Comparison of ENCODE assay signal across 1 cellular context in genomic region chr2:208369091-208369490, GRCh38.
TF ChIP-seq lines count a peak whose summit lies in the region.

No MANE protein-coding gene starts in this region.

TF ChIP-seq in liver, 16 proteins besides CTCF, POLR2A, EP300 and RAD21 (continued from another document):
- TF ChIP-seq ZBTB33 (IDR thresholded peaks at IDR 0.05) (peak; percentile 83), RXRA (IDR thresholded peaks at IDR 0.05) (peak; percentile 85 to 91), JUND (IDR thresholded peaks at IDR 0.05) (peak; percentile 47 to 78), SP1 (IDR thresholded peaks at IDR 0.05) (peak; percentile 81), EGR1 (IDR thresholded peaks at IDR 0.05; ENCODE audit: low read depth in 2 of 2) (peak in 1 of 2 donors; percentile 61)
- TF ChIP-seq, protein P1, sequence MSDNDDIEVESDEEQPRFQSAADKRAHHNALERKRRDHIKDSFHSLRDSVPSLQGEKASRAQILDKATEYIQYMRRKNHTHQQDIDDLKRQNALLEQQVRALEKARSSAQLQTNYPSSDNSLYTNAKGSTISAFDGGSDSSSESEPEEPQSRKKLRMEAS (IDR thresholded peaks at IDR 0.05), result peak; percentile 52
